Comparison of ENCODE assay signal across 15 cellular contexts in genomic region chr13:50523307-50523706, GRCh38.
A peak's percentile ranks its signal among the peaks of the same experiment; 100 is the strongest.
DNase-seq lines count a peak whose midpoint lies in the region; ATAC-seq and TF ChIP-seq lines count a peak whose summit lies in the region.
"Had no signal": no experiment of that assay in that cellular context is flagged by ENCODE, and none has a peak within 500 bp of the region (broad histone marks: within the 10 kb centered on the region; RNA-seq: fewer than 3 reads in every experiment).

No MANE protein-coding gene starts in this region.

- H3K79me2 ChIP-seq in Karpas-422 (ENCODE audit: low read length): no peaks in the 10 kb centered on the region

- no peak overlapping the region for H2AFZ ChIP-seq in Karpas-422 (ENCODE audit: low read length)

- H3K27ac ChIP-seq in Karpas-422 (ENCODE audit: low read length): peak overlapping the region; percentile 90
- H3K27ac ChIP-seq: C4-2B had no signal

- DNase-seq in Karpas-422 (no peak), adipocyte (ENCODE audit: low read depth) (no peak), mesenteric fat pad (ENCODE audit: low spot score) (no peak), NCI-H524 treated with DMSO at 0.1 percent for 48 hours (lab: John Stamatoyannopoulos, UW) (no peak)
- DNase-seq: CD4-positive, alpha-beta memory T cell; DMS79; GOT3; H9 had no signal

- no peaks in the 10 kb centered on the region for H4K20me1 ChIP-seq in Karpas-422 (ENCODE audit: insufficient read depth, low read depth, low read length)

- H3K4me3 Mint-ChIP-seq in nephron: no peak overlapping the region
- H3K4me3 Mint-ChIP-seq: B cell; CD4-positive, alpha-beta memory T cell; H9 had no signal

- H3K27me3 Mint-ChIP-seq in nephron (ENCODE audit: low read depth): no peaks in the 10 kb centered on the region
- H3K27me3 Mint-ChIP-seq: B cell; CD4-positive, alpha-beta memory T cell had no signal

- H3K4me1 Mint-ChIP-seq in nephron: peaks cover 77% of the 10 kb centered on the region

- H3K4me3 ChIP-seq in Karpas-422 (ENCODE audit: low read length): no peak overlapping the region
- peak overlapping the region; percentile 5 for H3K4me3 ChIP-seq in adipocyte (ENCODE audit: low read length)
- H3K4me3 ChIP-seq: GM12878 had no signal

- H3K9ac ChIP-seq in Karpas-422 (ENCODE audit: low read length): peak overlapping the region; percentile 48; the same call in 1 of the 2 replicates
- no peak overlapping the region for H3K9ac ChIP-seq in adipocyte (ENCODE audit: low read length)

- peak overlapping the region; percentile 49 for H3K4me2 ChIP-seq in Karpas-422 (ENCODE audit: low read depth, low read length, poor library complexity, severe bottlenecking)

- H3K4me1 ChIP-seq in Karpas-422 (ENCODE audit: low read length): peaks cover 89% of the 10 kb centered on the region
- peaks cover 65% of the 10 kb centered on the region for H3K4me1 ChIP-seq in adipocyte (ENCODE audit: control insufficient read depth, insufficient read depth, low read length)

- ATAC-seq in HG02610 (IDR thresholded peaks at IDR 0.05; ENCODE audit: unreplicated experiment): no peak
- no peak for ATAC-seq in GM21723 (IDR thresholded peaks at IDR 0.05; ENCODE audit: unreplicated experiment)
- ATAC-seq: GM12878, HepG2 had no signal

- no peak for TF ChIP-seq CTCF in nephron (IDR thresholded peaks at IDR 0.05; ENCODE audit: unreplicated experiment in 3 of 3)

- H3K27ac Mint-ChIP-seq in nephron: peak overlapping the region; percentile 93 to 99 (median 98)
- H3K27ac Mint-ChIP-seq: B cell; CD4-positive, alpha-beta memory T cell; H9 had no signal

- H3K36me3 ChIP-seq in Karpas-422 (ENCODE audit: insufficient read depth, low read length): no peaks in the 10 kb centered on the region
- no peaks in the 10 kb centered on the region for H3K36me3 ChIP-seq in adipocyte (ENCODE audit: control insufficient read depth, insufficient read depth, low read length, severe bottlenecking)

- no peaks in the 10 kb centered on the region for H3K36me3 Mint-ChIP-seq in nephron (ENCODE audit: low read depth)
- H3K36me3 Mint-ChIP-seq: CD4-positive, alpha-beta memory T cell had no signal

- no peaks in the 10 kb centered on the region for H3K9me3 Mint-ChIP-seq in nephron
- H3K9me3 Mint-ChIP-seq: H9 had no signal

- H3K9me2 ChIP-seq in Karpas-422 (replicated peaks; ENCODE audit: insufficient read depth, low read length): no peaks in the 10 kb centered on the region

- H3K27me3 ChIP-seq in Karpas-422 (ENCODE audit: low read length): no peaks in the 10 kb centered on the region
- no peaks in the 10 kb centered on the region for H3K27me3 ChIP-seq in adipocyte (replicated peaks; ENCODE audit: control insufficient read depth, insufficient read depth, low read length)

- H3K9me3 ChIP-seq in Karpas-422 (ENCODE audit: low read length): no peaks in the 10 kb centered on the region
- no peaks in the 10 kb centered on the region for H3K9me3 ChIP-seq in adipocyte (ENCODE audit: control insufficient read depth, low read length)
